Comparison of ENCODE assay signal across 8 cellular contexts in genomic region chr19:8308891-8309291, GRCh38. TPM values are rescaled to one million over a fixed set of nuclear protein-coding genes. Genes with fewer than 3 reads are reported as not detected.
DNase-seq lines count a peak whose midpoint lies in the region; ATAC-seq and TF ChIP-seq lines count a peak whose summit lies in the region.

No MANE protein-coding gene starts in this region.

- DNase-seq in activated CD8-positive, alpha-beta memory T cell treated with anti-CD3 and anti-CD28 coated beads, Interleukin-2, amount 10 ng/mL, durations not matched to agents 7 days and 5 days = no peak
- DNase-seq in activated CD8-positive, alpha-beta memory T cell treated with anti-CD3 and anti-CD28 coated beads for 24 hours = no peak
- DNase-seq in breast epithelium (ENCODE audit: low spot score in 2 of 2) (peak in 1 of 2 donors; percentile 33), upper lobe of left lung (no peak), A172 (ENCODE audit: low spot score) (no peak), GM19240 (ENCODE audit: insufficient read length, low spot score) (no peak)

- H3K36me3 ChIP-seq in breast epithelium = no peaks in the 10 kb centered on the region
- peaks cover 49% of the 10 kb centered on the region for H3K36me3 ChIP-seq in mesodermal cell (ENCODE audit: control insufficient read depth, insufficient read depth, low read length)
- H3K36me3 ChIP-seq in upper lobe of left lung = peaks cover 0 to 44% (median 10%) of the 10 kb centered on the region in 4 donors

- H3K27me3 ChIP-seq in breast epithelium (no peaks in the 10 kb centered on the region), upper lobe of left lung (no peaks in the 10 kb centered on the region)

- TF ChIP-seq POLR2A in breast epithelium (IDR thresholded peaks at IDR 0.05) = no peak
- no peak for TF ChIP-seq POLR2A in upper lobe of left lung (IDR thresholded peaks at IDR 0.05)

- intact Hi-C loops in breast epithelium (cut with DNase I; ENCODE audit: low total_unique reads) = no loop called here

- 75 to 81% methylated on average over 14 to 15 of the region's 17 CpGs for WGBS in mesodermal cell (ENCODE audit: insufficient coverage in 2 of 2), 2 experiments
- WGBS in upper lobe of left lung, 2 donors = 67 to 78% methylated on average over 17 of the region's 17 CpGs

- no peaks in the 10 kb centered on the region for H3K9me3 Mint-ChIP-seq in activated CD8-positive, alpha-beta memory T cell treated with anti-CD3 and anti-CD28 coated beads, Interleukin-2, amount 10 ng/mL, durations not matched to agents 7 days and 5 days (ENCODE audit: low read depth)

- peaks cover 33% of the 10 kb centered on the region for H3K4me1 Mint-ChIP-seq in activated CD8-positive, alpha-beta memory T cell treated with anti-CD3 and anti-CD28 coated beads, Interleukin-2, amount 10 ng/mL, durations not matched to agents 7 days and 5 days

- H3K9me3 ChIP-seq in breast epithelium (no peaks in the 10 kb centered on the region), mesodermal cell (ENCODE audit: control insufficient read depth, low read length) (no peaks in the 10 kb centered on the region), upper lobe of left lung (no peaks in the 10 kb centered on the region)

- H3K4me1 ChIP-seq in breast epithelium (peaks cover 3 to 9% of the 10 kb centered on the region in 2 donors), mesodermal cell (ENCODE audit: control insufficient read depth, insufficient read depth, low read length, poor library complexity, severe bottlenecking) (peaks cover 4% of the 10 kb centered on the region), upper lobe of left lung (peaks cover 34 to 56% (median 46%) of the 10 kb centered on the region in 4 donors)

- CTCF ChIA-PET in activated CD8-positive, alpha-beta memory T cell treated with anti-CD3 and anti-CD28 coated beads, Interleukin-2, amount 10 ng/mL, durations not matched to agents 7 days and 5 days (lab: Charles Lee) = interaction anchor here (1.3 kb wide), 1 partner anchor 11 kb away, joined by 6 read pairs; no protein-coding TSS in a partner anchor

- H3K27ac ChIP-seq in breast epithelium (no peak overlapping the region), mesodermal cell (ENCODE audit: low read depth, low read length, severe bottlenecking) (no peak overlapping the region), upper lobe of left lung (peak overlapping the region; percentile 57 to 70 (median 67))

- ATAC-seq in activated CD8-positive, alpha-beta memory T cell treated with anti-CD3 and anti-CD28 coated beads, Interleukin-2, amount 10 ng/mL, durations not matched to agents 7 days and 5 days = no peak
- no peak for ATAC-seq in upper lobe of left lung (ENCODE audit: low FRiP score in 2 of 2)
- no peak for ATAC-seq in GM19395 (IDR thresholded peaks at IDR 0.05; ENCODE audit: unreplicated experiment)

- TF ChIP-seq CTCF in breast epithelium (IDR thresholded peaks at IDR 0.05) = no peak
- no peak for TF ChIP-seq CTCF in upper lobe of left lung (IDR thresholded peaks at IDR 0.05)

- peak overlapping the region; percentile 85 for H3K27ac Mint-ChIP-seq in activated CD8-positive, alpha-beta memory T cell treated with anti-CD3 and anti-CD28 coated beads, Interleukin-2, amount 10 ng/mL, durations not matched to agents 7 days and 5 days

- no peak for TF ChIP-seq EP300 in upper lobe of left lung (IDR thresholded peaks at IDR 0.05)

- peak overlapping the region; percentile 86 for H3K4me3 Mint-ChIP-seq in activated CD8-positive, alpha-beta memory T cell treated with anti-CD3 and anti-CD28 coated beads, Interleukin-2, amount 10 ng/mL, durations not matched to agents 7 days and 5 days

- no peaks in the 10 kb centered on the region for H3K27me3 Mint-ChIP-seq in activated CD8-positive, alpha-beta memory T cell treated with anti-CD3 and anti-CD28 coated beads, Interleukin-2, amount 10 ng/mL, durations not matched to agents 7 days and 5 days

- peaks cover 14% of the 10 kb centered on the region for H3K36me3 Mint-ChIP-seq in activated CD8-positive, alpha-beta memory T cell treated with anti-CD3 and anti-CD28 coated beads, Interleukin-2, amount 10 ng/mL, durations not matched to agents 7 days and 5 days

- H3K4me3 ChIP-seq in breast epithelium (peak overlapping the region; percentile 57 to 74 (median 62)), mesodermal cell (ENCODE audit: extremely low read depth, insufficient read depth, low read length, poor library complexity, severe bottlenecking) (peak overlapping the region; percentile 55), upper lobe of left lung (peak overlapping the region; percentile 49 to 78 (median 64))

RNA-seq across cellular contexts. Expression of gene CD320, which starts 0.7 kb away (rescaled TPM):
- 10 to 100 TPM; 42.0 to 49.8 TPM for total RNA-seq in activated CD8-positive, alpha-beta memory T cell treated with anti-CD3 and anti-CD28 coated beads, Interleukin-2, amount 10 ng/mL, durations not matched to agents 7 days and 5 days
- total RNA-seq in breast epithelium = 10 to 100 TPM; 26.9 to 98.6 (median 30.9) TPM
- 66.5 TPM for polyA plus RNA-seq in mesodermal cell (2013, experiment 1 of 2)
- polyA plus RNA-seq in mesodermal cell (2013, experiment 2 of 2) = 55.8 TPM
- total RNA-seq in upper lobe of left lung = 10 to 100 TPM; 10.5 to 54.0 (median 27.3) TPM
- 53.1 and 70.6 TPM in 2 replicates for total RNA-seq in A172 (2014; rRNA removed; shearing (Covaris generic))

RNA-seq across cellular contexts. Expression of gene NDUFA7, which starts 12.3 kb away (rescaled TPM):
- 10 to 100 TPM; 47.4 to 66.7 TPM for total RNA-seq in activated CD8-positive, alpha-beta memory T cell treated with anti-CD3 and anti-CD28 coated beads, Interleukin-2, amount 10 ng/mL, durations not matched to agents 7 days and 5 days
- total RNA-seq in breast epithelium = 10 to 100 TPM; 23.2 to 27.5 (median 25.8) TPM
- polyA plus RNA-seq in mesodermal cell (2013, experiment 1 of 2) = 156 TPM
- 139 TPM for polyA plus RNA-seq in mesodermal cell (2013, experiment 2 of 2)
- total RNA-seq in upper lobe of left lung = 10 to 100 TPM; 13.6 to 50.9 (median 31.1) TPM
- 31.8 and 71.4 TPM in 2 replicates for total RNA-seq in A172 (2014; rRNA removed; shearing (Covaris generic))

RNA-seq across cellular contexts. Expression of gene RPS28, which starts 12.4 kb away (rescaled TPM):
- total RNA-seq in activated CD8-positive, alpha-beta memory T cell treated with anti-CD3 and anti-CD28 coated beads, Interleukin-2, amount 10 ng/mL, durations not matched to agents 7 days and 5 days = 1,000 to 10,000 TPM; 1,292 to 1,333 TPM
- 1,000 to 10,000 TPM in 1 of 3 donors, 100 to 1,000 TPM in 2; 676 to 1,337 (median 789) TPM for total RNA-seq in breast epithelium
- 1,106 TPM for polyA plus RNA-seq in mesodermal cell (2013, experiment 1 of 2)
- polyA plus RNA-seq in mesodermal cell (2013, experiment 2 of 2) = 958 TPM
- total RNA-seq in upper lobe of left lung = 1,000 to 10,000 TPM in 2 of 6 donors, 100 to 1,000 TPM in 4; 282 to 1,919 (median 843) TPM
- 193 and 479 TPM in 2 replicates for total RNA-seq in A172 (2014; rRNA removed; shearing (Covaris generic))

RNA-seq across cellular contexts. Expression of gene KANK3, which starts 34.2 kb away (rescaled TPM):
- 1 to 10 TPM; 3.2 to 3.7 TPM for total RNA-seq in activated CD8-positive, alpha-beta memory T cell treated with anti-CD3 and anti-CD28 coated beads, Interleukin-2, amount 10 ng/mL, durations not matched to agents 7 days and 5 days
- total RNA-seq in breast epithelium (10 to 100 TPM in 1 of 3 donors, 1 to 10 TPM in 2; 5.6 to 26.2 (median 7.8) TPM), upper lobe of left lung (100 to 1,000 TPM in 1 of 6 donors, 10 to 100 TPM in 5; 27.7 to 109 (median 56.9) TPM)
- 7.2 TPM for polyA plus RNA-seq in mesodermal cell (2013, experiment 1 of 2)
- polyA plus RNA-seq in mesodermal cell (2013, experiment 2 of 2) = 4.9 TPM
- 1.0 and 1.2 TPM in 2 replicates for total RNA-seq in A172 (2014; rRNA removed; shearing (Covaris generic))

RNA-seq across cellular contexts. Expression of gene ANGPTL4, which starts 55.1 kb away (rescaled TPM):
- total RNA-seq in activated CD8-positive, alpha-beta memory T cell treated with anti-CD3 and anti-CD28 coated beads, Interleukin-2, amount 10 ng/mL, durations not matched to agents 7 days and 5 days = under 1 TPM; 0.50 to 0.82 TPM
- total RNA-seq in breast epithelium = 100 to 1,000 TPM in 2 of 3 donors, 10 to 100 TPM in 1; 90.9 to 186 (median 118) TPM
- polyA plus RNA-seq in mesodermal cell (2013, experiment 1 of 2) = 10.0 TPM
- polyA plus RNA-seq in mesodermal cell (2013, experiment 2 of 2) = 7.6 TPM
- 10 to 100 TPM in 4 of 6 donors, 1 to 10 TPM in 1, not detected in 1; 1.8 to 27.7 (median 13.4) TPM for total RNA-seq in upper lobe of left lung
- not detected in 2 replicates for total RNA-seq in A172 (2014; rRNA removed; shearing (Covaris generic))

Comparison
In these comparisons a context has a peak if more than half of its experiments do, and no peak if none do; other contexts are left out.
1. H3K27ac ChIP-seq: peak in upper lobe of left lung (4 of 4); none in breast epithelium (0 of 2) and mesodermal cell (single experiment).
2. Peak in every context shown above with its lines, with median percentiles within 50 percentile points of each other: H3K4me3 ChIP-seq.